ENCODE assay signal across 13 cellular contexts in genomic region chr17:38886643-38887010, GRCh38. TPM values are rescaled to one million over a fixed set of nuclear protein-coding genes. Genes with fewer than 3 reads are reported as not detected.
DNase-seq lines count a peak whose midpoint lies in the region; ATAC-seq, FAIRE-seq and TF ChIP-seq lines count a peak whose summit lies in the region.
"Had no signal": no experiment of that assay in that cellular context is flagged by ENCODE, and none has a peak within 500 bp of the region (broad histone marks: within the 10 kb centered on the region; RNA-seq: fewer than 3 reads in every experiment).

No MANE protein-coding gene starts in this region.

- H3K27me3 Mint-ChIP-seq in activated naive CD8-positive, alpha-beta T cell treated with anti-CD3 and anti-CD28 coated beads for 36 hours, result no peaks in the 10 kb centered on the region

- in situ Hi-C loops in transverse colon (cut with MboI; ENCODE audit: low pct_ligation_motif_present in 1 of 4, low pct_unique_long_range_greater_than_20kb in 1 of 4, low sequenced_read_pairs in 3 of 4), result no loop called here

- no peak for TF ChIP-seq EP300 in transverse colon (IDR thresholded peaks at IDR 0.05; ENCODE audit: low read depth)

- no peaks in the 10 kb centered on the region for H3K9me3 Mint-ChIP-seq in activated naive CD8-positive, alpha-beta T cell treated with anti-CD3 and anti-CD28 coated beads for 36 hours
- H3K9me3 Mint-ChIP-seq: activated T-cell treated with anti-CD3 and anti-CD28 coated beads, Interleukin-2, amount 50 U/mL, for 72 hours had no signal

- ATAC-seq in right cardiac atrium (no peak), left cardiac atrium (no peak)
- ATAC-seq: activated T-cell treated with anti-CD3 and anti-CD28 coated beads, Interleukin-2, amount 50 U/mL, for 72 hours; PC-3 had no signal

- H3K36me3 ChIP-seq in mucosa of stomach (ENCODE audit: control insufficient read depth, insufficient read depth, low read length), result peaks cover 29% of the 10 kb centered on the region
- peaks cover 0 to 8% (median 3%) of the 10 kb centered on the region in 4 donors for H3K36me3 ChIP-seq in transverse colon
- H3K36me3 ChIP-seq in breast epithelium, result no peaks in the 10 kb centered on the region
- H3K36me3 ChIP-seq: ovary had no signal

- TF ChIP-seq POLR2A in transverse colon (IDR thresholded peaks at IDR 0.05), result no peak
- TF ChIP-seq POLR2A in breast epithelium (IDR thresholded peaks at IDR 0.05), result no peak

- H3K27ac Mint-ChIP-seq in activated naive CD8-positive, alpha-beta T cell treated with anti-CD3 and anti-CD28 coated beads for 36 hours, result peak overlapping the region; percentile 51

- H3K27ac ChIP-seq in right cardiac atrium (ENCODE audit: low read length) (no peak overlapping the region), transverse colon (peak overlapping the region; percentile 44 to 54 (median 46)), breast epithelium (peak overlapping the region in 1 of 2 donors; percentile 35)
- H3K27ac ChIP-seq: ovary had no signal

- H3K4me1 ChIP-seq in right cardiac atrium (ENCODE audit: control insufficient read depth, insufficient read depth, low read length) (peaks cover 28% of the 10 kb centered on the region), mucosa of stomach (ENCODE audit: control insufficient read depth, insufficient read depth, low read length) (peaks cover 75% of the 10 kb centered on the region), transverse colon (peaks cover 37 to 83% (median 54%) of the 10 kb centered on the region in 4 donors), breast epithelium (peaks cover 0 to 24% of the 10 kb centered on the region in 2 donors)

- no peak for FAIRE-seq in GM19239 (lab: Jason Lieb, UNC)

- TF ChIP-seq CTCF in transverse colon (IDR thresholded peaks at IDR 0.05) (no peak), breast epithelium (IDR thresholded peaks at IDR 0.05) (no peak)

- H3K27me3 ChIP-seq in right cardiac atrium (ENCODE audit: control insufficient read depth, insufficient read depth), result no peaks in the 10 kb centered on the region
- H3K27me3 ChIP-seq in mucosa of stomach (ENCODE audit: control insufficient read depth, insufficient read depth, low read length), result no peaks in the 10 kb centered on the region
- no peaks in the 10 kb centered on the region for H3K27me3 ChIP-seq in transverse colon
- H3K27me3 ChIP-seq in breast epithelium, result no peaks in the 10 kb centered on the region
- H3K27me3 ChIP-seq: ovary had no signal

- DNase-seq in right cardiac atrium (peak in 2 of 3 donors; percentile 31 to 49), left cardiac atrium (no peak), transverse colon (peak; percentile 49), breast epithelium (ENCODE audit: low spot score in 2 of 2) (no peak), GM19239 (ENCODE audit: insufficient read length, low spot score) (no peak), cortex of kidney (lab: John Stamatoyannopoulos, UW) (no peak)
- DNase-seq in activated naive CD8-positive, alpha-beta T cell treated with anti-CD3 and anti-CD28 coated beads for 36 hours, result no peak
- DNase-seq: activated T-cell treated with anti-CD3 and anti-CD28 coated beads, Interleukin-2, amount 50 U/mL, for 72 hours; GOT3; ovary; PC-3 had no signal

- 72% methylated on average over 8 of the region's 8 CpGs for WGBS in right cardiac atrium
- 31% methylated on average over 8 of the region's 8 CpGs; no CpG with 5 or more reads in 1 of the 2 donors for WGBS in transverse colon (ENCODE audit: low coverage in 1 of 2), 2 donors

- H3K9ac ChIP-seq in mucosa of stomach (ENCODE audit: low read length), result peak overlapping the region; percentile 20

- intact Hi-C loops in right cardiac atrium (cut with DNase I) (no loop called here), left cardiac atrium (cut with DNase I) (no loop called here), transverse colon (cut with DNase I; ENCODE audit: low total_unique reads) (no loop called here), breast epithelium (cut with DNase I; ENCODE audit: low total_unique reads) (no loop called here)

- no peaks in the 10 kb centered on the region for H3K9me3 ChIP-seq in right cardiac atrium (ENCODE audit: control insufficient read depth, low read length)
- no peaks in the 10 kb centered on the region for H3K9me3 ChIP-seq in mucosa of stomach (ENCODE audit: control insufficient read depth, low read length)
- no peaks in the 10 kb centered on the region for H3K9me3 ChIP-seq in transverse colon
- no peaks in the 10 kb centered on the region for H3K9me3 ChIP-seq in breast epithelium
- H3K9me3 ChIP-seq: ovary had no signal

- peak overlapping the region; percentile 22 for H3K4me3 Mint-ChIP-seq in activated naive CD8-positive, alpha-beta T cell treated with anti-CD3 and anti-CD28 coated beads for 36 hours

- no peak overlapping the region for H3K4me3 ChIP-seq in right cardiac atrium (ENCODE audit: low read length)
- no peak overlapping the region for H3K4me3 ChIP-seq in mucosa of stomach (ENCODE audit: low read length)
- no peak overlapping the region for H3K4me3 ChIP-seq in transverse colon
- no peak overlapping the region for H3K4me3 ChIP-seq in breast epithelium
- H3K4me3 ChIP-seq: ovary, smooth muscle cell had no signal

- peaks cover 89% of the 10 kb centered on the region for H3K4me1 Mint-ChIP-seq in activated naive CD8-positive, alpha-beta T cell treated with anti-CD3 and anti-CD28 coated beads for 36 hours

- H3K36me3 Mint-ChIP-seq in activated naive CD8-positive, alpha-beta T cell treated with anti-CD3 and anti-CD28 coated beads for 36 hours, result peaks cover 50% of the 10 kb centered on the region

RNA-seq across cellular contexts. Expression of gene LASP1, which starts 16.8 kb away (rescaled TPM):
- total RNA-seq in right cardiac atrium (10 to 100 TPM; 29.2 to 39.6 (median 35.8) TPM), left cardiac atrium (10 to 100 TPM; 51.8 to 55.0 TPM), transverse colon (100 to 1,000 TPM; 117 to 553 (median 307) TPM), breast epithelium (100 to 1,000 TPM in 1 of 3 donors, 10 to 100 TPM in 2; 88.7 to 145 (median 92.8) TPM)
- polyA plus RNA-seq in right cardiac atrium, result 23.8 TPM
- 100 to 1,000 TPM; 131 TPM for total RNA-seq in activated naive CD8-positive, alpha-beta T cell treated with anti-CD3 and anti-CD28 coated beads for 36 hours

RNA-seq across cellular contexts. Expression of gene RPL23, which starts 33.1 kb away (rescaled TPM):
- total RNA-seq in right cardiac atrium, result 100 to 1,000 TPM; 830 to 995 (median 880) TPM
- polyA plus RNA-seq in right cardiac atrium, result 1,847 TPM
- 100 to 1,000 TPM; 892 to 925 TPM for total RNA-seq in left cardiac atrium
- total RNA-seq in activated naive CD8-positive, alpha-beta T cell treated with anti-CD3 and anti-CD28 coated beads for 36 hours, result 1,000 to 10,000 TPM; 1,956 to 1,966 TPM
- total RNA-seq in transverse colon, result 1,000 to 10,000 TPM in 1 of 4 donors, 100 to 1,000 TPM in 3; 386 to 1,109 (median 710) TPM
- 1,000 to 10,000 TPM; 1,871 to 2,586 (median 2,024) TPM for total RNA-seq in breast epithelium

Comparison
In these comparisons a context has a peak if more than half of its experiments do, and no peak if none do; other contexts are left out.
1. DNase-seq: peak in right cardiac atrium (2 of 3) and transverse colon (single experiment); none in left cardiac atrium (single experiment), activated naive CD8-positive, alpha-beta T cell treated with anti-CD3 and anti-CD28 coated beads for 36 hours (single experiment), breast epithelium (0 of 2), GM19239 (single experiment) and cortex of kidney (single experiment).